In genomic region chr11:68946416-68947090, GRCh38 we compare ENCODE assay signal across 9 cellular contexts. TPM values are rescaled to one million over a fixed set of nuclear protein-coding genes. Genes with fewer than 3 reads are reported as not detected.
A peak's percentile ranks its signal among the peaks of the same experiment; 100 is the strongest.
DNase-seq lines count a peak whose midpoint lies in the region; ATAC-seq and TF ChIP-seq lines count a peak whose summit lies in the region.
"Had no signal": no experiment of that assay in that cellular context is flagged by ENCODE, and none has a peak within 500 bp of the region (broad histone marks: within the 10 kb centered on the region; RNA-seq: fewer than 3 reads in every experiment).

No MANE protein-coding gene starts in this region.

- peak overlapping the region; percentile 77 to 97 for H3K27ac ChIP-seq in thoracic aorta

- no peaks in the 10 kb centered on the region for H3K27me3 ChIP-seq in kidney epithelial cell (ENCODE audit: control insufficient read depth, insufficient read depth, low read length)
- no peaks in the 10 kb centered on the region for H3K27me3 ChIP-seq in thoracic aorta (replicated peaks; ENCODE audit: insufficient read depth)

- H3K9me3 Mint-ChIP-seq in chondrocyte (ENCODE audit: low read depth) (no peaks in the 10 kb centered on the region), endothelial cell (ENCODE audit: unreplicated experiment) (no peaks in the 10 kb centered on the region)
- H3K9me3 Mint-ChIP-seq: neural crest cell had no signal

- no peaks in the 10 kb centered on the region for H3K27me3 Mint-ChIP-seq in chondrocyte (ENCODE audit: low read depth)
- no peaks in the 10 kb centered on the region for H3K27me3 Mint-ChIP-seq in endothelial cell (ENCODE audit: unreplicated experiment)

- H3K4me1 ChIP-seq in thoracic aorta (ENCODE audit: control insufficient read depth in 1 of 2, low read depth in 2 of 2) = peaks cover 22 to 55% of the 10 kb centered on the region in 2 donors

- H3K36me3 ChIP-seq in kidney epithelial cell (ENCODE audit: control insufficient read depth, insufficient read depth, low read length) = no peaks in the 10 kb centered on the region
- no peaks in the 10 kb centered on the region for H3K36me3 ChIP-seq in thoracic aorta

- H3K4me3 Mint-ChIP-seq in chondrocyte (ENCODE audit: unreplicated experiment) = no peak overlapping the region
- no peak overlapping the region for H3K4me3 Mint-ChIP-seq in endothelial cell (ENCODE audit: unreplicated experiment)
- H3K4me3 Mint-ChIP-seq: neural crest cell had no signal

- H3K36me3 Mint-ChIP-seq in chondrocyte (ENCODE audit: low read depth) (no peaks in the 10 kb centered on the region), endothelial cell (ENCODE audit: low read depth, unreplicated experiment) (no peaks in the 10 kb centered on the region)

- peak overlapping the region; percentile 96 for H3K27ac Mint-ChIP-seq in chondrocyte (ENCODE audit: unreplicated experiment)
- no peak overlapping the region for H3K27ac Mint-ChIP-seq in endothelial cell (ENCODE audit: unreplicated experiment)

- H3K4me1 Mint-ChIP-seq in chondrocyte (ENCODE audit: low read depth) (peaks cover 34% of the 10 kb centered on the region), endothelial cell (ENCODE audit: unreplicated experiment) (peaks cover 3% of the 10 kb centered on the region)

- H3K4me3 ChIP-seq in kidney epithelial cell (ENCODE audit: low read depth, low read length) (no peak overlapping the region), thoracic aorta (peak overlapping the region; percentile 33)

- H3K9me3 ChIP-seq in thoracic aorta = no peaks in the 10 kb centered on the region

- TF ChIP-seq CTCF in chondrocyte (IDR thresholded peaks at IDR 0.05) = no peak
- TF ChIP-seq CTCF in kidney epithelial cell (IDR thresholded peaks at IDR 0.05; ENCODE audit: insufficient read depth, low read length, poor library complexity, severe bottlenecking) = no peak
- TF ChIP-seq CTCF in thoracic aorta (IDR thresholded peaks at IDR 0.05) = no peak
- TF ChIP-seq CTCF in endothelial cell (IDR thresholded peaks at IDR 0.05; ENCODE audit: unreplicated experiment) = no peak

- peak; percentile 83 for ATAC-seq in thoracic aorta (ENCODE audit: insufficient number of reproducible peaks, low FRiP score, low read depth)
- no peak for ATAC-seq in GM19351 (IDR thresholded peaks at IDR 0.05; ENCODE audit: unreplicated experiment)

- DNase-seq in HT1080 (ENCODE audit: low read depth) = peak; percentile 58
- DNase-seq in chondrocyte (ENCODE audit: low spot score) = no peak
- DNase-seq in kidney epithelial cell (ENCODE audit: low read depth) = peak; percentile 56
- DNase-seq in thoracic aorta (ENCODE audit: low spot score) = no peak
- DNase-seq in endothelial cell (ENCODE audit: low spot score) = no peak
- no peak for DNase-seq in KG1 (lab: John Stamatoyannopoulos, UW)

RNA-seq across cellular contexts. Expression of gene MRGPRD, which starts 34.2 kb away (rescaled TPM):
- not detected in 2 replicates for total RNA-seq in HT1080 (2014; rRNA removed; shearing (Covaris generic))
- polyA plus RNA-seq in HT1080 (2015; cell fraction: cytosol; rRNA removed) = not detected in 2 replicates
- polyA plus RNA-seq in HT1080 (2015; cell fraction: nucleus; rRNA removed) = not detected in 2 replicates
- total RNA-seq in chondrocyte (not detected in 3 replicates), kidney epithelial cell (not detected in 2 replicates), thoracic aorta (1 to 10 TPM in 1 of 2 donors, not detected in 1; 5.0 TPM), endothelial cell (ENCODE audit: unreplicated experiment) (not detected)
- total RNA-seq: H1, neural crest cell had no signal
- polyA plus RNA-seq: H1 had no signal

RNA-seq across cellular contexts. Expression of gene IGHMBP2, which starts 42.9 kb away (rescaled TPM):
- 6.6 and 8.5 TPM in 2 replicates for total RNA-seq in HT1080 (2014; rRNA removed; shearing (Covaris generic))
- 5.3 and 6.7 TPM in 2 replicates for polyA plus RNA-seq in HT1080 (2015; cell fraction: cytosol; rRNA removed)
- polyA plus RNA-seq in HT1080 (2015; cell fraction: nucleus; rRNA removed) = 17.2 and 19.7 TPM in 2 replicates
- total RNA-seq in chondrocyte (17.4 to 21.4 TPM (median 18.1 TPM) in 3 replicates), kidney epithelial cell (12.4 and 22.6 TPM in 2 replicates), thoracic aorta (10 to 100 TPM; 24.7 to 40.8 TPM), endothelial cell (ENCODE audit: unreplicated experiment) (14.1 TPM)

RNA-seq across cellular contexts. Expression of gene MRPL21, which starts 42.9 kb away (rescaled TPM):
- 163 and 206 TPM in 2 replicates for total RNA-seq in HT1080 (2014; rRNA removed; shearing (Covaris generic))
- 68.9 and 103 TPM in 2 replicates for polyA plus RNA-seq in HT1080 (2015; cell fraction: cytosol; rRNA removed)
- polyA plus RNA-seq in HT1080 (2015; cell fraction: nucleus; rRNA removed) = 48.8 and 54.9 TPM in 2 replicates
- total RNA-seq in chondrocyte (31.5 to 41.4 TPM (median 36.9 TPM) in 3 replicates), kidney epithelial cell (84.3 and 87.4 TPM in 2 replicates), thoracic aorta (10 to 100 TPM; 11.0 to 16.7 TPM), endothelial cell (ENCODE audit: unreplicated experiment) (54.4 TPM)

Comparison
In these comparisons a context has a peak if more than half of its experiments do, and no peak if none do; other contexts are left out.
1. DNase-seq: peak in HT1080 (single experiment) and kidney epithelial cell (single experiment); none in chondrocyte (single experiment), thoracic aorta (single experiment), endothelial cell (single experiment) and KG1 (single experiment).